Comparison of ENCODE assay signal across 1 cellular context in genomic region chr1:43493661-43494450, GRCh38.
TF ChIP-seq lines count a peak whose summit lies in the region.

No MANE protein-coding gene starts in this region.

TF ChIP-seq in HepG2, 621 proteins besides CTCF, POLR2A, EP300 and RAD21 (continued from another document and continues in another):
- TF ChIP-seq, protein P1, sequence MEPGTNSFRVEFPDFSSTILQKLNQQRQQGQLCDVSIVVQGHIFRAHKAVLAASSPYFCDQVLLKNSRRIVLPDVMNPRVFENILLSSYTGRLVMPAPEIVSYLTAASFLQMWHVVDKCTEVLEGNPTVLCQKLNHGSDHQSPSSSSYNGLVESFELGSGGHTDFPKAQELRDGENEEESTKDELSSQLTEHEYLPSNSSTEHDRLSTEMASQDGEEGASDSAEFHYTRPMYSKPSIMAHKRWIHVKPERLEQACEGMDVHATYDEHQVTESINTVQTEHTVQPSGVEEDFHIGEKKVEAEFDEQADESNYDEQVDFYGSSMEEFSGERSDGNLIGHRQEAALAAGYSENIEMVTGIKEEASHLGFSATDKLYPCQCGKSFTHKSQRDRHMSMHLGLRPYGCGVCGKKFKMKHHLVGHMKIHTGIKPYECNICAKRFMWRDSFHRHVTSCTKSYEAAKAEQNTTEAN (CRISPR knock-in tag; conservative IDR thresholded peaks at IDR 0.05) = no peak
- no peak for TF ChIP-seq RORA (CRISPR knock-in tag; IDR thresholded peaks at IDR 0.05)
- TF ChIP-seq ZNF441 (CRISPR knock-in tag; IDR thresholded peaks at IDR 0.05; ENCODE audit: borderline replicate concordance) = no peak
- TF ChIP-seq SP1 (IDR thresholded peaks at IDR 0.05) = no peak
- no peak for TF ChIP-seq SP1 (CRISPR knock-in tag; IDR thresholded peaks at IDR 0.05)
- no peak for TF ChIP-seq SNRNP70 (IDR thresholded peaks at IDR 0.05; ENCODE audit: low read depth, low read length)
- TF ChIP-seq NFYC (CRISPR knock-in tag; IDR thresholded peaks at IDR 0.05) = no peak
- no peak for TF ChIP-seq HNRNPUL1 (IDR thresholded peaks at IDR 0.05; ENCODE audit: low read depth, low read length)
- TF ChIP-seq ZNF75D (CRISPR knock-in tag; IDR thresholded peaks at IDR 0.05; ENCODE audit: borderline replicate concordance) = no peak
- no peak for TF ChIP-seq PHF5A (CRISPR knock-in tag; IDR thresholded peaks at IDR 0.05; ENCODE audit: low read depth, unreplicated experiment)
- no peak for TF ChIP-seq ZSCAN21 (CRISPR knock-in tag; IDR thresholded peaks at IDR 0.05; ENCODE audit: borderline replicate concordance)
- TF ChIP-seq ELF3 (CRISPR knock-in tag; IDR thresholded peaks at IDR 0.05) = no peak
- TF ChIP-seq STAT6 (CRISPR knock-in tag; IDR thresholded peaks at IDR 0.05; ENCODE audit: borderline replicate concordance) = no peak
- no peak for TF ChIP-seq XBP1 (CRISPR knock-in tag; IDR thresholded peaks at IDR 0.05)
- no peak for TF ChIP-seq KAT8 (CRISPR knock-in tag; IDR thresholded peaks at IDR 0.05)
- TF ChIP-seq FOXJ3 (CRISPR knock-in tag; IDR thresholded peaks at IDR 0.05; ENCODE audit: borderline replicate concordance) = peak; percentile 62; the same call in 1 of the 2 replicates
- TF ChIP-seq ETV5 (CRISPR knock-in tag; IDR thresholded peaks at IDR 0.05; ENCODE audit: borderline replicate concordance) = no peak
- no peak for TF ChIP-seq NFIC (IDR thresholded peaks at IDR 0.05; ENCODE audit: low read length)
- no peak for TF ChIP-seq KLF9 (CRISPR knock-in tag; IDR thresholded peaks at IDR 0.05; ENCODE audit: low read depth)
- 0 out of 2 replicates have a peak, but pooled peaks have one; percentile 38 for TF ChIP-seq GATAD2A (CRISPR knock-in tag; IDR thresholded peaks at IDR 0.05)
- TF ChIP-seq FOXC1 (CRISPR knock-in tag; IDR thresholded peaks at IDR 0.05; ENCODE audit: borderline replicate concordance) = no peak
- no peak for TF ChIP-seq KLF11 (CRISPR knock-in tag; IDR thresholded peaks at IDR 0.05)
- TF ChIP-seq ZNF235 (CRISPR knock-in tag; IDR thresholded peaks at IDR 0.05; ENCODE audit: borderline replicate concordance) = no peak
- no peak for TF ChIP-seq PHF20 (CRISPR knock-in tag; IDR thresholded peaks at IDR 0.05)
- no peak for TF ChIP-seq ZKSCAN5 (CRISPR knock-in tag; IDR thresholded peaks at IDR 0.05)
- TF ChIP-seq TEAD3 (CRISPR knock-in tag; optimal IDR thresholded peaks at IDR 0.05; ENCODE audit: borderline replicate concordance) = peak; percentile 45
- TF ChIP-seq HDAC1 (CRISPR knock-in tag; IDR thresholded peaks at IDR 0.05) = no peak
- no peak for TF ChIP-seq ZNF160 (CRISPR knock-in tag; IDR thresholded peaks at IDR 0.05)
- TF ChIP-seq MAF1 (CRISPR knock-in tag; IDR thresholded peaks at IDR 0.05; ENCODE audit: borderline replicate concordance) = no peak
- TF ChIP-seq, protein P2, sequence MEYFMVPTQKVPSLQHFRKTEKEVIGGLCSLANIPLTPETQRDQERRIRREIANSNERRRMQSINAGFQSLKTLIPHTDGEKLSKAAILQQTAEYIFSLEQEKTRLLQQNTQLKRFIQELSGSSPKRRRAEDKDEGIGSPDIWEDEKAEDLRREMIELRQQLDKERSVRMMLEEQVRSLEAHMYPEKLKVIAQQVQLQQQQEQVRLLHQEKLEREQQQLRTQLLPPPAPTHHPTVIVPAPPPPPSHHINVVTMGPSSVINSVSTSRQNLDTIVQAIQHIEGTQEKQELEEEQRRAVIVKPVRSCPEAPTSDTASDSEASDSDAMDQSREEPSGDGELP (IDR thresholded peaks at IDR 0.05; ENCODE audit: borderline replicate concordance, low read depth) = peak; percentile 66; the same call in 1 of the 2 replicates
- no peak; the same call in 1 of the 2 replicates for TF ChIP-seq NR2F6 (IDR thresholded peaks at IDR 0.05)
- no peak for TF ChIP-seq NR2F6 (CRISPR knock-in tag; IDR thresholded peaks at IDR 0.05)
- no peak for TF ChIP-seq ZBTB37 (CRISPR knock-in tag; IDR thresholded peaks at IDR 0.05)
- no peak for TF ChIP-seq JUND (CRISPR knock-in tag; IDR thresholded peaks at IDR 0.05)
- no peak for TF ChIP-seq RBFOX2 (IDR thresholded peaks at IDR 0.05; ENCODE audit: low read depth, low read length)
- TF ChIP-seq, protein P3, sequence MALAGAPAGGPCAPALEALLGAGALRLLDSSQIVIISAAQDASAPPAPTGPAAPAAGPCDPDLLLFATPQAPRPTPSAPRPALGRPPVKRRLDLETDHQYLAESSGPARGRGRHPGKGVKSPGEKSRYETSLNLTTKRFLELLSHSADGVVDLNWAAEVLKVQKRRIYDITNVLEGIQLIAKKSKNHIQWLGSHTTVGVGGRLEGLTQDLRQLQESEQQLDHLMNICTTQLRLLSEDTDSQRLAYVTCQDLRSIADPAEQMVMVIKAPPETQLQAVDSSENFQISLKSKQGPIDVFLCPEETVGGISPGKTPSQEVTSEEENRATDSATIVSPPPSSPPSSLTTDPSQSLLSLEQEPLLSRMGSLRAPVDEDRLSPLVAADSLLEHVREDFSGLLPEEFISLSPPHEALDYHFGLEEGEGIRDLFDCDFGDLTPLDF (CRISPR knock-in tag; IDR thresholded peaks at IDR 0.05) = 0 out of 2 replicates have a peak, but pooled peaks have one; percentile 29
- TF ChIP-seq NFYB (CRISPR knock-in tag; IDR thresholded peaks at IDR 0.05) = no peak
- TF ChIP-seq PRMT3 (CRISPR knock-in tag; IDR thresholded peaks at IDR 0.05; ENCODE audit: borderline replicate concordance, low read depth) = no peak
- no peak for TF ChIP-seq PHB2 (IDR thresholded peaks at IDR 0.05; ENCODE audit: partially characterized antibody)
- TF ChIP-seq SMYD3 (CRISPR knock-in tag; IDR thresholded peaks at IDR 0.05) = no peak
- TF ChIP-seq NFE2L2 (IDR thresholded peaks at IDR 0.05; ENCODE audit: low read length) = no peak
- no peak for TF ChIP-seq ZNF496 (CRISPR knock-in tag; IDR thresholded peaks at IDR 0.05; ENCODE audit: insufficient replicate concordance)
- no peak for TF ChIP-seq MNT (IDR thresholded peaks at IDR 0.05)
- TF ChIP-seq MZF1 (CRISPR knock-in tag; IDR thresholded peaks at IDR 0.05; ENCODE audit: borderline replicate concordance) = no peak
- TF ChIP-seq, protein P4, sequence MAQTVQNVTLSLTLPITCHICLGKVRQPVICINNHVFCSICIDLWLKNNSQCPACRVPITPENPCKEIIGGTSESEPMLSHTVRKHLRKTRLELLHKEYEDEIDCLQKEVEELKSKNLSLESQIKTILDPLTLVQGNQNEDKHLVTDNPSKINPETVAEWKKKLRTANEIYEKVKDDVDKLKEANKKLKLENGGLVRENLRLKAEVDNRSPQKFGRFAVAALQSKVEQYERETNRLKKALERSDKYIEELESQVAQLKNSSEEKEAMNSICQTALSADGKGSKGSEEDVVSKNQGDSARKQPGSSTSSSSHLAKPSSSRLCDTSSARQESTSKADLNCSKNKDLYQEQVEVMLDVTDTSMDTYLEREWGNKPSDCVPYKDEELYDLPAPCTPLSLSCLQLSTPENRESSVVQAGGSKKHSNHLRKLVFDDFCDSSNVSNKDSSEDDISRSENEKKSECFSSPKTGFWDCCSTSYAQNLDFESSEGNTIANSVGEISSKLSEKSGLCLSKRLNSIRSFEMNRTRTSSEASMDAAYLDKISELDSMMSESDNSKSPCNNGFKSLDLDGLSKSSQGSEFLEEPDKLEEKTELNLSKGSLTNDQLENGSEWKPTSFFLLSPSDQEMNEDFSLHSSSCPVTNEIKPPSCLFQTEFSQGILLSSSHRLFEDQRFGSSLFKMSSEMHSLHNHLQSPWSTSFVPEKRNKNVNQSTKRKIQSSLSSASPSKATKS (CRISPR knock-in tag; IDR thresholded peaks at IDR 0.05) = no peak
- TF ChIP-seq POLR2G (IDR thresholded peaks at IDR 0.05; ENCODE audit: low read depth, low read length) = no peak
- TF ChIP-seq, protein P5, sequence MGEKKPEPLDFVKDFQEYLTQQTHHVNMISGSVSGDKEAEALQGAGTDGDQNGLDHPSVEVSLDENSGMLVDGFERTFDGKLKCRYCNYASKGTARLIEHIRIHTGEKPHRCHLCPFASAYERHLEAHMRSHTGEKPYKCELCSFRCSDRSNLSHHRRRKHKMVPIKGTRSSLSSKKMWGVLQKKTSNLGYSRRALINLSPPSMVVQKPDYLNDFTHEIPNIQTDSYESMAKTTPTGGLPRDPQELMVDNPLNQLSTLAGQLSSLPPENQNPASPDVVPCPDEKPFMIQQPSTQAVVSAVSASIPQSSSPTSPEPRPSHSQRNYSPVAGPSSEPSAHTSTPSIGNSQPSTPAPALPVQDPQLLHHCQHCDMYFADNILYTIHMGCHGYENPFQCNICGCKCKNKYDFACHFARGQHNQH (CRISPR knock-in tag; IDR thresholded peaks at IDR 0.05) = no peak
- TF ChIP-seq, protein P6, sequence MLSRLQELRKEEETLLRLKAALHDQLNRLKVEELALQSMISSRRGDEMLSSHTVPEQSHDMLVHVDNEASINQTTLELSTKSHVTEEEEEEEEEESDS (CRISPR knock-in tag; IDR thresholded peaks at IDR 0.05; ENCODE audit: borderline replicate concordance) = no peak
- TF ChIP-seq IRF2 (CRISPR knock-in tag; IDR thresholded peaks at IDR 0.05) = no peak
- no peak for TF ChIP-seq ZNF720 (CRISPR knock-in tag; IDR thresholded peaks at IDR 0.05)
- TF ChIP-seq U2AF1 (optimal IDR thresholded peaks at IDR 0.05; ENCODE audit: low read depth, low read length) = no peak
- TF ChIP-seq, protein P7, sequence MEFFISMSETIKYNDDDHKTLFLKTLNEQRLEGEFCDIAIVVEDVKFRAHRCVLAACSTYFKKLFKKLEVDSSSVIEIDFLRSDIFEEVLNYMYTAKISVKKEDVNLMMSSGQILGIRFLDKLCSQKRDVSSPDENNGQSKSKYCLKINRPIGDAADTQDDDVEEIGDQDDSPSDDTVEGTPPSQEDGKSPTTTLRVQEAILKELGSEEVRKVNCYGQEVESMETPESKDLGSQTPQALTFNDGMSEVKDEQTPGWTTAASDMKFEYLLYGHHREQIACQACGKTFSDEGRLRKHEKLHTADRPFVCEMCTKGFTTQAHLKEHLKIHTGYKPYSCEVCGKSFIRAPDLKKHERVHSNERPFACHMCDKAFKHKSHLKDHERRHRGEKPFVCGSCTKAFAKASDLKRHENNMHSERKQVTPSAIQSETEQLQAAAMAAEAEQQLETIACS (CRISPR knock-in tag; IDR thresholded peaks at IDR 0.05) = no peak
- TF ChIP-seq HOXA7 (CRISPR knock-in tag; IDR thresholded peaks at IDR 0.05) = no peak
- TF ChIP-seq MIER3 (CRISPR knock-in tag; IDR thresholded peaks at IDR 0.05; ENCODE audit: borderline replicate concordance) = no peak
- peak; percentile 63; the same call in 1 of the 2 replicates for TF ChIP-seq FOXO1 (CRISPR knock-in tag; IDR thresholded peaks at IDR 0.05)
- TF ChIP-seq PBX2 (CRISPR knock-in tag; IDR thresholded peaks at IDR 0.05) = no peak
- TF ChIP-seq PRPF4 (IDR thresholded peaks at IDR 0.05; ENCODE audit: low read depth, low read length, poor library complexity, severe bottlenecking) = no peak
- TF ChIP-seq ZNF354B (CRISPR knock-in tag; IDR thresholded peaks at IDR 0.05) = no peak
